ENCODE assay signal across 20 cellular contexts in the genomic region with DNA sequence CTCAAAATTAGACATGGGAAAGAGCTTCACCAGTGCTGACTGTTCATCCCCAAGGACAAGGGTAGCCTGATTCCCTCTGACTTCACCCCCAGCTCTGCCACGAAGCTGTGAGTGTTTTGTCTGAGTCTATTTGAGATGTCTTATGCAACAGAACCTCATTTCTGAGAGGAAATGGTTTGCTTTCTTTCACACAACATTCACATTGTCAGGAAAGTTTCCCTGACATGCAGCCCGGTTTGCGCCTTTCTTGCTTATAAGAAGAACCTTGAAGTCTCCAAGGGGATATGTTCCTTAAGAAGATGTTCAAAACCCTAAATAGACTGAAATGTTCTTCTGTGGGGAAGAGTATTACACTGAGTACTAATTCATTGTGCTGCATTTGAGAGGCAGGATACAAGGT.
DNase-seq lines count a peak whose midpoint lies in the region; ATAC-seq and TF ChIP-seq lines count a peak whose summit lies in the region.
"Had no signal": no experiment of that assay in that cellular context is flagged by ENCODE, and none has a peak within 500 bp of the region (broad histone marks: within the 10 kb centered on the region; RNA-seq: fewer than 3 reads in every experiment).

No MANE protein-coding gene starts in this region.

- H3K4me1 ChIP-seq in BLaER1 treated with 17β-estradiol and CSF1 and Interleukin-3, amounts not matched to agents 10 nM and 100 nM: peaks cover 15 to 28% (median 24%) of the 10 kb centered on the region in 10 experiments
- H3K4me1 ChIP-seq: A549, BE2C, Caco-2, HAP-1 had no signal

- peaks cover 26% of the 10 kb centered on the region for H3K9me3 Mint-ChIP-seq in WTC11

- peak overlapping the region; percentile 20 to 66 (median 50); a peak in 19 of 22 replicates for H3K4me2 ChIP-seq in BLaER1 treated with 17β-estradiol and CSF1 and Interleukin-3, amounts not matched to agents 10 nM and 100 nM
- H3K4me2 ChIP-seq: A549 had no signal

- H3K9ac ChIP-seq in BLaER1 treated with 17β-estradiol and CSF1 and Interleukin-3, amounts not matched to agents 10 nM and 100 nM: no peak overlapping the region

- H3K27ac ChIP-seq in BLaER1 treated with 17β-estradiol and CSF1 and Interleukin-3, amounts not matched to agents 10 nM and 100 nM: peak overlapping the region in 2 of 11 experiments; percentile 19 to 40; a peak in 3 of 22 replicates
- peak overlapping the region; percentile 69 for H3K27ac ChIP-seq in cingulate gyrus (ENCODE audit: low read depth, low read length)
- H3K27ac ChIP-seq: A549, C4-2B had no signal

- no peak for TF ChIP-seq CTCF in WTC11 (IDR thresholded peaks at IDR 0.05)

- no peaks in the 10 kb centered on the region for H4K20me1 ChIP-seq in BLaER1 treated with 17β-estradiol and CSF1 and Interleukin-3, amounts not matched to agents 10 nM and 100 nM

- H3K27me3 ChIP-seq in BLaER1 treated with 17β-estradiol and CSF1 and Interleukin-3, amounts not matched to agents 10 nM and 100 nM: no peaks in the 10 kb centered on the region
- H3K27me3 ChIP-seq: BE2C had no signal

- peaks cover 6% of the 10 kb centered on the region for H3K4me1 Mint-ChIP-seq in WTC11
- H3K4me1 Mint-ChIP-seq: CD4-positive, CD25-positive, alpha-beta regulatory T cell had no signal

- POLR2A ChIA-PET in WTC11 (lab: Charles Lee): no interaction called here

- DNase-seq in superior temporal gyrus (ENCODE audit: extremely low spot score): peak; percentile 69
- DNase-seq in WTC11 (ENCODE audit: low spot score): no peak
- DNase-seq in RPMI8226: no peak
- DNase-seq: 8988T; ACHN; AML-193; BE2C; Caco-2; CD4-positive, CD25-positive, alpha-beta regulatory T cell; CD8-positive, alpha-beta T cell; DMS153; DND-41; GOT3; HFFc6 had no signal

- peaks cover 4% of the 10 kb centered on the region; the same call in 1 of the 2 replicates for H3K27me3 Mint-ChIP-seq in WTC11 (ENCODE audit: low read depth)
- H3K27me3 Mint-ChIP-seq: CD4-positive, CD25-positive, alpha-beta regulatory T cell had no signal

- no peak overlapping the region for H3K27ac Mint-ChIP-seq in WTC11
- H3K27ac Mint-ChIP-seq: CD4-positive, CD25-positive, alpha-beta regulatory T cell; CD8-positive, alpha-beta T cell; HFFc6 had no signal

- peaks cover 18 to 30% (median 24%) of the 10 kb centered on the region in 11 experiments for H3K9me3 ChIP-seq in BLaER1 treated with 17β-estradiol and CSF1 and Interleukin-3, amounts not matched to agents 10 nM and 100 nM (replicated peaks in 1 of 11)
- H3K9me3 ChIP-seq: BE2C, Caco-2, HAP-1 had no signal

- H3K36me3 Mint-ChIP-seq in WTC11: peaks cover 9% of the 10 kb centered on the region
- H3K36me3 Mint-ChIP-seq: CD4-positive, CD25-positive, alpha-beta regulatory T cell; CD8-positive, alpha-beta T cell had no signal

- H3K36me3 ChIP-seq in BLaER1 treated with 17β-estradiol and CSF1 and Interleukin-3, amounts not matched to agents 10 nM and 100 nM: no peaks in the 10 kb centered on the region
- H3K36me3 ChIP-seq: BE2C, HAP-1 had no signal

- no peak overlapping the region for H3K4me3 ChIP-seq in BLaER1 treated with 17β-estradiol and CSF1 and Interleukin-3, amounts not matched to agents 10 nM and 100 nM
- H3K4me3 ChIP-seq: A549, HAP-1 had no signal

- no peak for ATAC-seq in WTC11
- ATAC-seq in HG02623 (IDR thresholded peaks at IDR 0.05; ENCODE audit: unreplicated experiment): no peak
- ATAC-seq: A549; CD8-positive, alpha-beta T cell had no signal

- CTCF ChIA-PET in WTC11 (lab: Charles Lee): interaction anchor here (1.0 to 1.9 kb wide), 5 partner anchors 9 to 407 kb away, joined by 3 to 10 read pairs (median 3); no protein-coding TSS in a partner anchor

- no peak overlapping the region for H3K4me3 Mint-ChIP-seq in WTC11
- H3K4me3 Mint-ChIP-seq: CD4-positive, CD25-positive, alpha-beta regulatory T cell; CD8-positive, alpha-beta T cell; HFFc6 had no signal

TF ChIP-seq in WTC11, 78 proteins besides CTCF, POLR2A, EP300 and RAD21:
- no peak for TF ChIP-seq ETV6 (CRISPR knock-in tag; IDR thresholded peaks at IDR 0.05)
- no peak for TF ChIP-seq ZBTB21 (CRISPR knock-in tag; IDR thresholded peaks at IDR 0.05; ENCODE audit: borderline replicate concordance)
- TF ChIP-seq GRHL2 (CRISPR knock-in tag; IDR thresholded peaks at IDR 0.05; ENCODE audit: insufficient replicate concordance, severe bottlenecking): no peak
- no peak for TF ChIP-seq ZNF396 (CRISPR knock-in tag; IDR thresholded peaks at IDR 0.05; ENCODE audit: borderline replicate concordance)
- no peak for TF ChIP-seq NFE2L1 (CRISPR knock-in tag; IDR thresholded peaks at IDR 0.05)
- TF ChIP-seq NR2C2 (CRISPR knock-in tag; IDR thresholded peaks at IDR 0.05): no peak
- TF ChIP-seq, protein P1, sequence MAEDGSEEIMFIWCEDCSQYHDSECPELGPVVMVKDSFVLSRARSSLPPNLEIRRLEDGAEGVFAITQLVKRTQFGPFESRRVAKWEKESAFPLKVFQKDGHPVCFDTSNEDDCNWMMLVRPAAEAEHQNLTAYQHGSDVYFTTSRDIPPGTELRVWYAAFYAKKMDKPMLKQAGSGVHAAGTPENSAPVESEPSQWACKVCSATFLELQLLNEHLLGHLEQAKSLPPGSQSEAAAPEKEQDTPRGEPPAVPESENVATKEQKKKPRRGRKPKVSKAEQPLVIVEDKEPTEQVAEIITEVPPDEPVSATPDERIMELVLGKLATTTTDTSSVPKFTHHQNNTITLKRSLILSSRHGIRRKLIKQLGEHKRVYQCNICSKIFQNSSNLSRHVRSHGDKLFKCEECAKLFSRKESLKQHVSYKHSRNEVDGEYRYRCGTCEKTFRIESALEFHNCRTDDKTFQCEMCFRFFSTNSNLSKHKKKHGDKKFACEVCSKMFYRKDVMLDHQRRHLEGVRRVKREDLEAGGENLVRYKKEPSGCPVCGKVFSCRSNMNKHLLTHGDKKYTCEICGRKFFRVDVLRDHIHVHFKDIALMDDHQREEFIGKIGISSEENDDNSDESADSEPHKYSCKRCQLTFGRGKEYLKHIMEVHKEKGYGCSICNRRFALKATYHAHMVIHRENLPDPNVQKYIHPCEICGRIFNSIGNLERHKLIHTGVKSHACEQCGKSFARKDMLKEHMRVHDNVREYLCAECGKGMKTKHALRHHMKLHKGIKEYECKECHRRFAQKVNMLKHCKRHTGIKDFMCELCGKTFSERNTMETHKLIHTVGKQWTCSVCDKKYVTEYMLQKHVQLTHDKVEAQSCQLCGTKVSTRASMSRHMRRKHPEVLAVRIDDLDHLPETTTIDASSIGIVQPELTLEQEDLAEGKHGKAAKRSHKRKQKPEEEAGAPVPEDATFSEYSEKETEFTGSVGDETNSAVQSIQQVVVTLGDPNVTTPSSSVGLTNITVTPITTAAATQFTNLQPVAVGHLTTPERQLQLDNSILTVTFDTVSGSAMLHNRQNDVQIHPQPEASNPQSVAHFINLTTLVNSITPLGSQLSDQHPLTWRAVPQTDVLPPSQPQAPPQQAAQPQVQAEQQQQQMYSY (CRISPR knock-in tag; IDR thresholded peaks at IDR 0.05): no peak
- TF ChIP-seq, protein P2, sequence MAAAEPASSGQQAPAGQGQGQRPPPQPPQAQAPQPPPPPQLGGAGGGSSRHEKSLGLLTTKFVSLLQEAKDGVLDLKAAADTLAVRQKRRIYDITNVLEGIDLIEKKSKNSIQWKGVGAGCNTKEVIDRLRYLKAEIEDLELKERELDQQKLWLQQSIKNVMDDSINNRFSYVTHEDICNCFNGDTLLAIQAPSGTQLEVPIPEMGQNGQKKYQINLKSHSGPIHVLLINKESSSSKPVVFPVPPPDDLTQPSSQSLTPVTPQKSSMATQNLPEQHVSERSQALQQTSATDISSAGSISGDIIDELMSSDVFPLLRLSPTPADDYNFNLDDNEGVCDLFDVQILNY (CRISPR knock-in tag; IDR thresholded peaks at IDR 0.05): no peak
- no peak for TF ChIP-seq SMAD3 (CRISPR knock-in tag; IDR thresholded peaks at IDR 0.05; ENCODE audit: borderline replicate concordance)
- no peak for TF ChIP-seq RELA (CRISPR knock-in tag; IDR thresholded peaks at IDR 0.05; ENCODE audit: borderline replicate concordance)
- TF ChIP-seq, protein P3, sequence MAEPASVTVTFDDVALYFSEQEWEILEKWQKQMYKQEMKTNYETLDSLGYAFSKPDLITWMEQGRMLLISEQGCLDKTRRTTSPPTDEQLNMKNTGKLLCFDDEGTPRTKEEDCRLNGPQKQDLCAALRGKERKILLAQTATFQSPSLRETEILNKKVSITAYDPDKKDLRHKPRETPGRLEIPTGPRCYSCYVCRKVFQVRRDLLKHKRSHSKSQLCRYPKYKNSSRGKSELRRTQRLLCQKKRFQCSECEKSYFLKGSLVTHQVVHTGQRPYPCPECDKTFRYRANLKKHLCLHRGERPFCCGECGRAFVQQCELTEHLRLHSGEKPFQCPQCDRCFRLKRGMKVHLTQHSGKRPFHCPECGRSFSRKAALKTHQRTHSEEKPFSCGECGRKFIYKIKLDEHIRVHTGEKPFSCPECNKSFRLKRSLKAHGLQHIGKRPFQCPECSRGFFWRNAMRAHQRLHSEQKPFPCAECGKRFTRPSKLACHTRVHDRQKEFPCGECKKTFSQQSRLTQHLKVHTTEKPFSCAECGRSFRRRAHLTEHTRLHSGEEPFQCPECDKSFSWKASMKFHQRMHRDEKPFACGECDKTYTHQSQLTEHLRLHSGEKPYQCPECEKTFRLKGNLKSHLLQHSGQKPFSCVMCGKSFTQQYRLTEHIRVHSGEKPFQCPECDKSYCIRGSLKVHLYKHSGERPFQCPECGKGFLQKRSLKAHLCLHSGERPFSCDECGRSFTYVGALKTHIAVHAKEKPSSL (CRISPR knock-in tag; conservative IDR thresholded peaks at IDR 0.05): no peak
- TF ChIP-seq ZNF416 (CRISPR knock-in tag; IDR thresholded peaks at IDR 0.05): no peak
